ENCODE assay signal across 19 cellular contexts in the genomic region with DNA sequence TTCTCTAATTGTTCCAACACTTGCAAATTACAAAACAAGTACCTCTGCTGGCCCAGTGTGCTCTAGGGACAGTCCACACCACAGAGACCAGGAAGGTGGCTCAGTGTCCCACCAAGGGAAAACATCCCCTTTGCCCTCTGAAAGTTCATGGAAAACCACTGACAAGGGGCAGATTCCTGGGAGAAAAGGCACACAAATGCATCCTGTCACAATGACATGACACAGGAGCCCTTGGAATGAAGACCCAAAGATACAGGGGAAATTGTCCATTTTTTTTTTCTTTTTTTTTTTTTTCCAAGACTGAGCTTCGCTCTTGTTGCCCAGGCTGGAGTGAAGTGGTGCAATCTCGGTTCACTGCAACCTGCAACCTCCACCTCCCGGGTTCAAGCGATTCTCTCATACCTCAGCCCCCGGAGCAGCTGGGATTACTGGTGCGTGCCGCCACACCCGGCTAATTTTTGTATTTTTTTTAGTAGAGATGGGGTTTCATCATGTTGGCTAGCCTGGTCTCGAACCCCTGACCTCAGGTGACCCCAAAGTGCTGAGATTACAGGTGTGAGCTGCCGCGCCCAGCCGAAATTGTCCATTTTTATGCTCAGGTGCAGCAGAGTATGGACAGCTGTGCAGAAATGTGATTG. TPM values are rescaled to one million over a fixed set of nuclear protein-coding genes. Genes with fewer than 3 reads are reported as not detected.
DNase-seq lines count a peak whose midpoint lies in the region; ATAC-seq, FAIRE-seq and TF ChIP-seq lines count a peak whose summit lies in the region.
"Had no signal": no experiment of that assay in that cellular context is flagged by ENCODE, and none has a peak within 500 bp of the region (broad histone marks: within the 10 kb centered on the region; RNA-seq: fewer than 3 reads in every experiment).

No MANE protein-coding gene starts in this region.

- CTCF ChIA-PET in HepG2 (lab: Yijun Ruan, JAX; ENCODE audit: low intra/inter-chr PET ratio, low total read pairs), result no interaction called here

- in situ Hi-C loops in HepG2 (cut with HindIII; ENCODE audit: extremely low pct_ligation_motif_present, low pct_unique_long_range_greater_than_20kb), result no loop called here

- DNase-seq in HepG2 (ENCODE audit: low spot score), result peak; percentile 32
- no peak for DNase-seq in right lobe of liver
- no peak for DNase-seq in T-helper 2 cell
- no peak for DNase-seq in medulla oblongata (ENCODE audit: extremely low spot score)
- DNase-seq in RCC 7860 (ENCODE audit: low spot score), result no peak
- DNase-seq: activated CD4-positive, alpha-beta memory T cell treated with anti-CD3 and anti-CD28 coated beads, Interleukin-2, amount 10 ng/mL, durations not matched to agents 7 days and 5 days; colonic mucosa; HFFc6; NCI-H187 treated with DMSO at 0.1 percent for 48 hours; NCI-H524 had no signal

- BruUV-seq in HepG2 (replicated peaks; lab: Mats Ljungman, UMichigan), result no TSS peak

- TF ChIP-seq POLR2A in HepG2 (IDR thresholded peaks at IDR 0.05; ENCODE audit: insufficient read depth in 1 of 2, low read depth in 2 of 2, low read length in 2 of 2) (no peak), right lobe of liver (IDR thresholded peaks at IDR 0.05) (no peak)

- intact Hi-C loops in HepG2 (cut with micrococcal nuclease; ENCODE audit: unreplicated experiment), result no loop called here
- intact Hi-C loops in right lobe of liver (cut with DNase I), result no loop called here

- WGBS in HepG2 (ENCODE audit: low lambda C conversion rate), result 21% methylated on average over 12 of the region's 12 CpGs
- 60% methylated on average over 10 of the region's 12 CpGs for WGBS in right lobe of liver (ENCODE audit: insufficient coverage, low coverage, low lambda C conversion rate, missing lambda C conversion rate)

- TF ChIP-seq EP300 in HepG2 (IDR thresholded peaks at IDR 0.05; ENCODE audit: low read depth in 2 of 2, low read length in 2 of 2) (no peak), HepG2 (CRISPR knock-in tag; IDR thresholded peaks at IDR 0.05; ENCODE audit: borderline replicate concordance) (no peak)

- H3K4me1 ChIP-seq in HepG2 (ENCODE audit: insufficient read depth, low read length), result peaks cover 37% of the 10 kb centered on the region
- no peaks in the 10 kb centered on the region for H3K4me1 ChIP-seq in right lobe of liver
- H3K4me1 ChIP-seq in iPS-18a (ENCODE audit: control insufficient read depth, low read depth, low read length), result peaks cover 42% of the 10 kb centered on the region
- H3K4me1 ChIP-seq: colonic mucosa had no signal

- ATAC-seq in HepG2 (peak; percentile 63), right lobe of liver (no peak), HG03354 (IDR thresholded peaks at IDR 0.05; ENCODE audit: poor library complexity, severe bottlenecking, unreplicated experiment) (peak; percentile 49), HG03457 (IDR thresholded peaks at IDR 0.05; ENCODE audit: unreplicated experiment) (no peak)
- ATAC-seq: gastroesophageal sphincter had no signal

- no peaks in the 10 kb centered on the region for H4K20me1 ChIP-seq in HepG2 (ENCODE audit: insufficient read depth, low read length)

- H3K27me3 ChIP-seq in HepG2 (ENCODE audit: control insufficient read depth in 1 of 2, insufficient read depth in 2 of 2, low read length in 2 of 2), result peaks cover 6 to 24% of the 10 kb centered on the region in 2 experiments; a peak in 3 of 5 replicates
- no peaks in the 10 kb centered on the region for H3K27me3 ChIP-seq in right lobe of liver
- no peaks in the 10 kb centered on the region for H3K27me3 ChIP-seq in iPS-18a (ENCODE audit: control insufficient read depth, insufficient read depth, low read length)

- POLR2A ChIA-PET in HepG2 (lab: Yijun Ruan, JAX), result no interaction called here

- no peaks in the 10 kb centered on the region for H3K36me3 ChIP-seq in HepG2 (replicated peaks in 1 of 2; ENCODE audit: control insufficient read depth in 1 of 2, insufficient read depth in 2 of 2, low read length in 2 of 2)
- no peaks in the 10 kb centered on the region for H3K36me3 ChIP-seq in right lobe of liver
- no peaks in the 10 kb centered on the region for H3K36me3 ChIP-seq in iPS-18a (ENCODE audit: control insufficient read depth, low read depth, low read length)
- H3K36me3 ChIP-seq: colonic mucosa had no signal

- no peaks in the 10 kb centered on the region for H3K9me3 ChIP-seq in HepG2 (ENCODE audit: low read length)
- H3K9me3 ChIP-seq in right lobe of liver, result no peaks in the 10 kb centered on the region
- H3K9me3 ChIP-seq in iPS-18a (ENCODE audit: control insufficient read depth, low read depth, low read length), result no peaks in the 10 kb centered on the region
- H3K9me3 ChIP-seq: A549, colonic mucosa, gastroesophageal sphincter had no signal

- peak overlapping the region; percentile 0 for H3K27ac ChIP-seq in HepG2 (ENCODE audit: extremely low read length, insufficient read depth, low read length)
- H3K27ac ChIP-seq in right lobe of liver, result peak overlapping the region in 1 of 3 donors; percentile 4
- peak overlapping the region; percentile 50 for H3K27ac ChIP-seq in iPS-18a (ENCODE audit: low read length)
- H3K27ac ChIP-seq: A549, colonic mucosa, epithelial cell of prostate, gastroesophageal sphincter, SK-N-MC had no signal

- peak overlapping the region; percentile 37 for H3K4me2 ChIP-seq in HepG2 (ENCODE audit: low read depth, low read length)
- H3K4me2 ChIP-seq: A549 had no signal

- H3K4me3 ChIP-seq in HepG2 (replicated peaks in 1 of 3; ENCODE audit: insufficient read depth in 1 of 3, low read depth in 2 of 3, low read length in 3 of 3) (no peak overlapping the region; a peak in 1 of 6 replicates), right lobe of liver (no peak overlapping the region), iPS-18a (ENCODE audit: low read length) (peak overlapping the region; percentile 31)
- H3K4me3 ChIP-seq: A549, colonic mucosa, gastroesophageal sphincter, SK-N-MC had no signal

- FAIRE-seq in HepG2 (lab: Jason Lieb, UNC) (peak; percentile 56), RCC 7860 (lab: Jason Lieb, UNC) (no peak)
- FAIRE-seq: A549 had no signal

- no peak for TF ChIP-seq RAD21 in HepG2 (CRISPR knock-in tag; IDR thresholded peaks at IDR 0.05)

- H3K9ac ChIP-seq in HepG2 (ENCODE audit: insufficient read depth, low read depth, low read length), result no peak overlapping the region
- H3K9ac ChIP-seq in iPS-18a (ENCODE audit: low read length), result no peak overlapping the region

- TF ChIP-seq CTCF in HepG2 (CRISPR knock-in tag; IDR thresholded peaks at IDR 0.05), result no peak
- TF ChIP-seq CTCF in right lobe of liver (IDR thresholded peaks at IDR 0.05), result no peak

- H2AFZ ChIP-seq in HepG2 (ENCODE audit: low read length), result no peak overlapping the region

- H3K79me2 ChIP-seq in HepG2 (ENCODE audit: insufficient read depth, low read length), result no peaks in the 10 kb centered on the region

RNA-seq across cellular contexts. Expression of a gene that starts 19.3 kb away (rescaled TPM):
- total RNA-seq in HepG2 (2016; rRNA removed; fragmentation: Illumina TruSeq; extraction: Trizol) (not detected in 2 replicates), right lobe of liver (1 to 10 TPM in 1 of 6 experiments, under 1 TPM in 4, not detected in 1; 0.06 to 1.6 (median 0.42) TPM)
- not detected in 2 replicates for total RNA-seq in HepG2 (2016; cell fraction: cytosol; rRNA removed; fragmentation: Illumina TruSeq; extraction: Trizol; ENCODE audit: low read depth)
- not detected in 2 replicates for total RNA-seq in HepG2 (2016; cell fraction: insoluble cytoplasmic fraction; rRNA removed; fragmentation: Illumina TruSeq; extraction: Trizol)
- total RNA-seq in HepG2 (2016; cell fraction: membrane; rRNA removed; fragmentation: Illumina TruSeq; extraction: Trizol), result not detected in 2 replicates
- not detected in 2 replicates for total RNA-seq in HepG2 (2016; cell fraction: nucleus; rRNA removed; fragmentation: Illumina TruSeq; extraction: Trizol)
- not detected in 2 replicates for polyA plus RNA-seq in HepG2 (2011; rRNA removed)
- polyA plus RNA-seq in HepG2 (2011; cell fraction: cytosol; rRNA removed), result not detected in 2 replicates
- 0.06 and 0.12 TPM in 2 replicates for polyA plus RNA-seq in HepG2 (2011; cell fraction: nucleus; rRNA removed)
- polyA plus RNA-seq in HepG2 (2012), result not detected in 2 replicates
- 0.06 TPM in 2 replicates for polyA plus RNA-seq in HepG2 (2016; cell fraction: cytosol; fragmentation: Illumina TruSeq; extraction: Trizol; ENCODE audit: low read depth)
- polyA plus RNA-seq in HepG2 (2016; cell fraction: insoluble cytoplasmic fraction; fragmentation: Illumina TruSeq; extraction: Trizol; ENCODE audit: low read depth), result not detected in 2 replicates
- not detected in 2 replicates for polyA plus RNA-seq in HepG2 (2016; cell fraction: membrane; fragmentation: Illumina TruSeq; extraction: Trizol; ENCODE audit: low read depth)
- 0.11 and 0.14 TPM in 2 replicates for polyA plus RNA-seq in HepG2 (2016; cell fraction: nucleus; fragmentation: Illumina TruSeq; extraction: Trizol; ENCODE audit: insufficient read depth, low read depth)
- polyA minus RNA-seq in HepG2 (2011; rRNA and poly(A)+ RNA removed; ENCODE audit: low replicate concordance), result 0.02 TPM in 1 of 2 replicates, not detected in the other
- not detected in 2 replicates for polyA minus RNA-seq in HepG2 (2011; cell fraction: cytosol; rRNA and poly(A)+ RNA removed)
- polyA minus RNA-seq in HepG2 (2011; cell fraction: nucleus; rRNA and poly(A)+ RNA removed), result under 0.01 and 0.12 TPM in 2 replicates
- polyA plus RNA-seq: CD8-positive, alpha-beta memory T cell had no signal

RNA-seq across cellular contexts. Expression of a gene that starts 19.8 kb away (rescaled TPM):
- not detected in 2 replicates for total RNA-seq in HepG2 (2016; rRNA removed; fragmentation: Illumina TruSeq; extraction: Trizol)
- total RNA-seq in HepG2 (2016; cell fraction: cytosol; rRNA removed; fragmentation: Illumina TruSeq; extraction: Trizol; ENCODE audit: low read depth), result not detected in 2 replicates
- total RNA-seq in HepG2 (2016; cell fraction: insoluble cytoplasmic fraction; rRNA removed; fragmentation: Illumina TruSeq; extraction: Trizol), result not detected in 2 replicates
- not detected in 2 replicates for total RNA-seq in HepG2 (2016; cell fraction: membrane; rRNA removed; fragmentation: Illumina TruSeq; extraction: Trizol)
- not detected in 2 replicates for total RNA-seq in HepG2 (2016; cell fraction: nucleus; rRNA removed; fragmentation: Illumina TruSeq; extraction: Trizol)
- 0.01 TPM in 1 of 2 replicates, not detected in the other for polyA plus RNA-seq in HepG2 (2011; rRNA removed)
- not detected in 2 replicates for polyA plus RNA-seq in HepG2 (2011; cell fraction: cytosol; rRNA removed)
- not detected in 2 replicates for polyA plus RNA-seq in HepG2 (2011; cell fraction: nucleus; rRNA removed)
- 0.03 TPM in 1 of 2 replicates, not detected in the other for polyA plus RNA-seq in HepG2 (2012)
- polyA plus RNA-seq in HepG2 (2016; cell fraction: cytosol; fragmentation: Illumina TruSeq; extraction: Trizol; ENCODE audit: low read depth), result not detected in 2 replicates
- polyA plus RNA-seq in HepG2 (2016; cell fraction: insoluble cytoplasmic fraction; fragmentation: Illumina TruSeq; extraction: Trizol; ENCODE audit: low read depth), result not detected in 2 replicates
- polyA plus RNA-seq in HepG2 (2016; cell fraction: membrane; fragmentation: Illumina TruSeq; extraction: Trizol; ENCODE audit: low read depth), result not detected in 2 replicates
- not detected in 2 replicates for polyA plus RNA-seq in HepG2 (2016; cell fraction: nucleus; fragmentation: Illumina TruSeq; extraction: Trizol; ENCODE audit: insufficient read depth, low read depth)
- not detected in 2 replicates for polyA minus RNA-seq in HepG2 (2011; rRNA and poly(A)+ RNA removed; ENCODE audit: low replicate concordance)
- not detected in 2 replicates for polyA minus RNA-seq in HepG2 (2011; cell fraction: cytosol; rRNA and poly(A)+ RNA removed)
- 0.12 TPM in 1 of 2 replicates, not detected in the other for polyA minus RNA-seq in HepG2 (2011; cell fraction: nucleus; rRNA and poly(A)+ RNA removed)
- 1 to 10 TPM in 1 of 6 experiments, under 1 TPM in 5; 0.43 to 1.4 (median 0.66) TPM for total RNA-seq in right lobe of liver
- total RNA-seq: mononuclear cell had no signal
- polyA plus RNA-seq: CD8-positive, alpha-beta memory T cell had no signal

Comparison
In these comparisons a context has a peak if more than half of its experiments do, and no peak if none do; other contexts are left out.
1. ATAC-seq: peak in HepG2 (single experiment) and HG03354 (single experiment); none in right lobe of liver (0 of 4) and HG03457 (single experiment).